ENCODE assay signal across 8 cellular contexts in the genomic region with DNA sequence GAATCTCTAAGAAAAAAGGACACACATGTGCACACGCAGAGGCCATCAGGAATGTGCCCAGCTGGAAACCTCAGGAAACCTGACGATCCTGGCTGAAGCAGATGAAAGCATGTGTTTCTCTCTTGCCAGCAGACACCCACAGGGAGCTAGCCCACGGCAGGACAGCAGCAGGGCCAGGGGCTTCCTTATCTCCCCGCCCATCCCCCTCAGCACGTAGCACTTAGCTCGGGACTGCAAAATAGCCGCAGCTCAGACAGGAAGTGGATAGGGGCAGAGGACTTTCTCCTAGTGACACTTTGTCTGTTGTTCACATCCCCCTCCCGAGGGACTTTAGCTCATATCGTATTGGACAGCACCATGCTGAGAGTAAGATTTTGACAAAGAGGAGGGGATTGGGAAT.
DNase-seq lines count a peak whose midpoint lies in the region; ATAC-seq and TF ChIP-seq lines count a peak whose summit lies in the region.

No MANE protein-coding gene starts in this region.

- H3K79me2 ChIP-seq in mesendoderm (ENCODE audit: control insufficient read depth, insufficient read depth, low read length) = no peaks in the 10 kb centered on the region
- H3K79me2 ChIP-seq in hepatocyte = no peaks in the 10 kb centered on the region

- H3K27ac ChIP-seq in mesendoderm (ENCODE audit: low read depth, low read length) (no peak overlapping the region), hepatocyte (no peak overlapping the region)

- no peak overlapping the region for H2AFZ ChIP-seq in hepatocyte

- no peaks in the 10 kb centered on the region for H3K9me3 ChIP-seq in hepatocyte (ENCODE audit: low read depth)

- no peaks in the 10 kb centered on the region for H4K20me1 ChIP-seq in hepatocyte (ENCODE audit: insufficient read depth, poor library complexity, severe bottlenecking)

- no peak overlapping the region for H3K4ac ChIP-seq in mesendoderm (ENCODE audit: low read depth, low read length)

- H3K27me3 ChIP-seq in mesendoderm (ENCODE audit: insufficient read depth, low read length, poor library complexity) = no peaks in the 10 kb centered on the region
- H3K27me3 ChIP-seq in hepatocyte = no peaks in the 10 kb centered on the region

- no peak overlapping the region for H2BK120ac ChIP-seq in mesendoderm (ENCODE audit: low read depth, low read length)

- H3K4me3 ChIP-seq in mesendoderm (ENCODE audit: low read length) (no peak overlapping the region), hepatocyte (no peak overlapping the region)

- no peak overlapping the region for H4K8ac ChIP-seq in mesendoderm (ENCODE audit: low read depth, low read length)

- H3K79me1 ChIP-seq in mesendoderm (ENCODE audit: low read length) = no peaks in the 10 kb centered on the region

- no CpG with 5 or more reads among the region's 9 CpGs for WGBS in mesendoderm (ENCODE audit: extremely low coverage, insufficient coverage, low lambda C conversion rate)
- whole genome bisulfite sequencing in hepatocyte (ENCODE audit: low lambda C conversion rate, missing lambda C conversion rate) = 28% methylated on average over 9 of the region's 9 CpGs

- peak; percentile 6 for ATAC-seq in HG03175 (IDR thresholded peaks at IDR 0.05; ENCODE audit: unreplicated experiment)
- ATAC-seq in activated naive CD4-positive, alpha-beta T cell treated with anti-CD3 and anti-CD28 coated beads, Interleukin-2, amount 50 U/mL, for 72 hours = no peak
- ATAC-seq in GM21825 (IDR thresholded peaks at IDR 0.05; ENCODE audit: unreplicated experiment) = no peak
- ATAC-seq in HG03460 (IDR thresholded peaks at IDR 0.05; ENCODE audit: unreplicated experiment) = no peak

- H3K9me3 Mint-ChIP-seq in activated naive CD4-positive, alpha-beta T cell treated with anti-CD3 and anti-CD28 coated beads, Interleukin-2, amount 50 U/mL, for 72 hours = peaks cover 0 to 5% of the 10 kb centered on the region in 2 donors

- H3K4me1 ChIP-seq in mesendoderm (ENCODE audit: control insufficient read depth, low read depth, low read length) (peaks cover 10% of the 10 kb centered on the region), hepatocyte (ENCODE audit: insufficient read depth) (no peaks in the 10 kb centered on the region)

- no peak overlapping the region for H2AK5ac ChIP-seq in mesendoderm (ENCODE audit: low read length)

- TF ChIP-seq CTCF in hepatocyte (IDR thresholded peaks at IDR 0.05; ENCODE audit: poor library complexity) = no peak

- H2BK5ac ChIP-seq in mesendoderm (ENCODE audit: low read length) = no peak overlapping the region

- H3K36me3 ChIP-seq in mesendoderm (ENCODE audit: control insufficient read depth, insufficient read depth, low read length) (no peaks in the 10 kb centered on the region), hepatocyte (replicated peaks; ENCODE audit: insufficient read depth, low read depth) (no peaks in the 10 kb centered on the region)

- no peak overlapping the region for H3K56ac ChIP-seq in mesendoderm (ENCODE audit: low read length)

- peak overlapping the region; percentile 58 to 97 for H3K27ac Mint-ChIP-seq in activated naive CD4-positive, alpha-beta T cell treated with anti-CD3 and anti-CD28 coated beads, Interleukin-2, amount 50 U/mL, for 72 hours

- H2BK15ac ChIP-seq in mesendoderm (replicated peaks; ENCODE audit: low read depth) = no peak overlapping the region

- no peak overlapping the region for H4K5ac ChIP-seq in mesendoderm (ENCODE audit: low read length)

- DNase-seq in CMK (ENCODE audit: low read depth) (peak; percentile 71), mesendoderm (peak; percentile 84), hepatocyte (ENCODE audit: low spot score) (no peak), AG08396 (ENCODE audit: low spot score) (no peak)
- no peak for DNase-seq in activated naive CD4-positive, alpha-beta T cell treated with anti-CD3 and anti-CD28 coated beads, Interleukin-2, amount 50 U/mL, for 72 hours (ENCODE audit: low spot score in 2 of 2)

- no peaks in the 10 kb centered on the region for H3K9me2 ChIP-seq in hepatocyte (replicated peaks; ENCODE audit: insufficient read depth)

- H3K9ac ChIP-seq in mesendoderm (ENCODE audit: low read length) = no peak overlapping the region

- no peak overlapping the region for H3K18ac ChIP-seq in mesendoderm (ENCODE audit: low read length)

- H3K4me2 ChIP-seq in mesendoderm (ENCODE audit: low read length) (no peak overlapping the region), hepatocyte (no peak overlapping the region)

- peaks cover 45 to 68% of the 10 kb centered on the region in 2 donors for H3K36me3 Mint-ChIP-seq in activated naive CD4-positive, alpha-beta T cell treated with anti-CD3 and anti-CD28 coated beads, Interleukin-2, amount 50 U/mL, for 72 hours

- H3K23ac ChIP-seq in mesendoderm (ENCODE audit: low read length) = no peak overlapping the region

Comparison
In these comparisons a context has a peak if more than half of its experiments do, and no peak if none do; other contexts are left out.
1. DNase-seq: peak in CMK (single experiment) and mesendoderm (single experiment); none in activated naive CD4-positive, alpha-beta T cell treated with anti-CD3 and anti-CD28 coated beads, Interleukin-2, amount 50 U/mL, for 72 hours (0 of 2), hepatocyte (single experiment) and AG08396 (single experiment).